Comparison of ENCODE assay signal across 8 cellular contexts in genomic region chr6:44338228-44339122, GRCh38. TPM values are rescaled to one million over a fixed set of nuclear protein-coding genes. Genes with fewer than 3 reads are reported as not detected.
DNase-seq lines count a peak whose midpoint lies in the region; ATAC-seq, FAIRE-seq and TF ChIP-seq lines count a peak whose summit lies in the region.

No MANE protein-coding gene starts in this region.

- peak; percentile 83 for FAIRE-seq in HTR-8/SVneo (lab: Jason Lieb, UNC)

- H3K36me3 Mint-ChIP-seq in endodermal cell (ENCODE audit: low read depth) = no peaks in the 10 kb centered on the region

- DNase-seq in GM13977 (ENCODE audit: low spot score) (peak; percentile 77), HTR-8/SVneo (ENCODE audit: insufficient read length, low spot score) (peak; percentile 74), endodermal cell (peak; percentile 92), mucosa of gallbladder (ENCODE audit: low spot score) (peak; percentile 69)
- peak; percentile 33 for DNase-seq in NK-92 treated with Interleukin-12 subunit alpha and Interleukin-12 subunit beta, amount 100 ng/mL, for 24 hours (lab: John Stamatoyannopoulos, UW)
- DNase-seq in activated CD8-positive, alpha-beta memory T cell treated with anti-CD3 and anti-CD28 coated beads for 4 hours (ENCODE audit: low read depth in 2 of 2) = peak; percentile 32 to 35
- peak; percentile 77 for DNase-seq in stimulated activated CD8-positive, alpha-beta memory T cell treated with anti-CD3 and anti-CD28 coated beads, Interleukin-4, amount 100 ng/mL, for 48 hours

- H3K4me1 Mint-ChIP-seq in endodermal cell = peaks cover 5% of the 10 kb centered on the region

- no peaks in the 10 kb centered on the region for H3K36me3 ChIP-seq in endodermal cell (ENCODE audit: control insufficient read depth, insufficient read depth, low read length)

- no peak overlapping the region for H3K27ac ChIP-seq in endodermal cell (ENCODE audit: low read depth, low read length)

- H3K9me3 ChIP-seq in endodermal cell (ENCODE audit: control insufficient read depth, low read length) = no peaks in the 10 kb centered on the region

- no peaks in the 10 kb centered on the region for H3K9me3 Mint-ChIP-seq in endodermal cell

- peaks cover 4% of the 10 kb centered on the region for H3K4me1 ChIP-seq in endodermal cell (ENCODE audit: control insufficient read depth, insufficient read depth, low read length)

- H3K9ac ChIP-seq in endodermal cell (ENCODE audit: extremely low read depth, low read length, poor library complexity, severe bottlenecking) = no peak overlapping the region

- no peak overlapping the region for H3K4me3 Mint-ChIP-seq in endodermal cell

- no peak overlapping the region for H3K4me3 ChIP-seq in endodermal cell (ENCODE audit: low read length)

- H3K27me3 Mint-ChIP-seq in endodermal cell (ENCODE audit: insufficient read depth) = peaks cover 23% of the 10 kb centered on the region

- no peaks in the 10 kb centered on the region for H3K27me3 ChIP-seq in endodermal cell (ENCODE audit: control insufficient read depth, insufficient read depth, low read length, poor library complexity, severe bottlenecking)

- TF ChIP-seq CTCF in GM13977 (IDR thresholded peaks at IDR 0.05; ENCODE audit: extremely low read depth, insufficient read depth, missing control alignments) = peak; percentile 84
- peak; percentile 88 for TF ChIP-seq CTCF in endodermal cell (conservative IDR thresholded peaks at IDR 0.05)

- ATAC-seq in HG03108 (IDR thresholded peaks at IDR 0.05; ENCODE audit: unreplicated experiment) = no peak

- H3K27ac Mint-ChIP-seq in endodermal cell = no peak overlapping the region

- in situ Hi-C loops in GM13977 (cut with MboI; ENCODE audit: low pct_unique_long_range_greater_than_20kb, low sequenced_read_pairs, unreplicated experiment) = loop anchor here (25.0 kb wide), 1 partner anchor 176 kb away; the partner anchor contains the start of gene CAPN11

- whole genome bisulfite sequencing in endodermal cell (ENCODE audit: insufficient coverage in 1 of 2, insufficient read length in 1 of 2), 2 experiments = 3 to 6% methylated on average over 11 of the region's 11 CpGs

RNA-seq across cellular contexts. Expression of gene SPATS1, which starts 4.0 kb away (rescaled TPM):
- total RNA-seq in endodermal cell (not detected), mucosa of gallbladder (not detected)
- not detected for polyA plus RNA-seq in endodermal cell (2013, experiment 1 of 2)
- not detected for polyA plus RNA-seq in endodermal cell (2013, experiment 2 of 2)

RNA-seq across cellular contexts. Expression of gene AARS2, which starts 25.3 kb away (rescaled TPM):
- total RNA-seq in endodermal cell (10 to 100 TPM; 22.9 to 24.7 TPM), mucosa of gallbladder (28.6 TPM)
- 16.6 TPM for polyA plus RNA-seq in endodermal cell (2013, experiment 1 of 2)
- polyA plus RNA-seq in endodermal cell (2013, experiment 2 of 2) = 15.5 TPM

RNA-seq across cellular contexts. Expression of gene CDC5L, which starts 49.0 kb away (rescaled TPM):
- total RNA-seq in endodermal cell = 10 to 100 TPM; 28.9 to 30.5 TPM
- polyA plus RNA-seq in endodermal cell (2013, experiment 1 of 2) = 28.9 TPM
- polyA plus RNA-seq in endodermal cell (2013, experiment 2 of 2) = 29.1 TPM
- 18.8 TPM for total RNA-seq in mucosa of gallbladder

Comparison
In these comparisons a context has a peak if more than half of its experiments do, and no peak if none do; other contexts are left out.
1. DNase-seq: peak in every context shown above with its lines; median percentile 92 in endodermal cell; 77 in GM13977; 77 in stimulated activated CD8-positive, alpha-beta memory T cell treated with anti-CD3 and anti-CD28 coated beads, Interleukin-4, amount 100 ng/mL, for 48 hours; 74 in HTR-8/SVneo; 69 in mucosa of gallbladder; 34 in activated CD8-positive, alpha-beta memory T cell treated with anti-CD3 and anti-CD28 coated beads for 4 hours; 33 in NK-92 treated with Interleukin-12 subunit alpha and Interleukin-12 subunit beta, amount 100 ng/mL, for 24 hours.